In the genomic region with DNA sequence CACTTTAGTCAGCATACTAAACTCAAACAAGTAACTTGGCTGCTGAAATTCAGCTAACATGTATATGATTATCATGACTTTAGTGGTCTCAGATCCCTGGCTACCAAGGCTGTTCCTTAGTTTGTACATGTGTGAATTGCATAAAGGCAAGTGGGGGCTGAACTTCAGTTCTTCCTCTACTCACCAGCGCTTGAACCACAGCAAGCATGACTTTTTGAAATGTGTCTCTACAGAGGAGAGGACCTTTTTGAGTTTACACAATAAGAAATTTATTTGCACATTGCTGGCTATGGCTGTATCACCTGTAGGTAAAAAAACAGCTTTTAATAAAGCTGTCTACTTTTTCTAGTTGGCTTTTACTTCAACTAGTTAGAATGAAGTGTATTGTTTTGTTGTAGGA, we compare ENCODE assay signal across 18 cellular contexts.
"Had no signal": no experiment of that assay in that cellular context is flagged by ENCODE, and none has a peak within 500 bp of the region (broad histone marks: within the 10 kb centered on the region; RNA-seq: fewer than 3 reads in every experiment).

No MANE protein-coding gene starts in this region.

- H3K27ac Mint-ChIP-seq: nephron; stimulated activated naive B cell treated with anti-CD40 and anti-IgM and Interleukin-4, amounts not matched to agents 10 μg/mL and 1 μg/mL and 100 μg/mL, for 72 hours had no signal

- H3K9me3 Mint-ChIP-seq: nephron had no signal

- H3K27me3 ChIP-seq: cardiac muscle cell, esophagus muscularis mucosa, transverse colon, vagina had no signal

- ATAC-seq: stimulated activated naive B cell treated with anti-CD40 and anti-IgM and Interleukin-4, amounts not matched to agents 10 μg/mL and 1 μg/mL and 100 μg/mL, for 72 hours had no signal

- H3K4me3 Mint-ChIP-seq: nephron; stimulated activated naive B cell treated with anti-CD40 and anti-IgM and Interleukin-4, amounts not matched to agents 10 μg/mL and 1 μg/mL and 100 μg/mL, for 72 hours had no signal

- H3K9me3 ChIP-seq: esophagus muscularis mucosa, left ventricle myocardium inferior, transverse colon, vagina had no signal

- DNase-seq: activated CD4-positive, alpha-beta T cell treated with anti-CD3 and anti-CD28 coated beads, Interleukin-2, amount 50 U/mL, for 48 hours; activated naive CD4-positive, alpha-beta T cell treated with Interleukin-2 at 50 U/mL for 16 hours; hippocampal formation; kidney; left ventricle myocardium inferior; mesenchymal stem cell; nucleus accumbens; posterior cingulate gyrus; retina; stimulated activated CD4-positive, alpha-beta T cell treated with anti-CD3 and anti-CD28 coated beads, Interleukin-2, amount 100 ng/mL, for 48 hours; stimulated activated naive B cell treated with anti-CD40 and anti-IgM and Interleukin-4, amounts not matched to agents 10 μg/mL and 1 μg/mL and 100 μg/mL, for 72 hours; substantia nigra; transverse colon; WERI-Rb-1 had no signal

- H3K27me3 Mint-ChIP-seq: stimulated activated naive B cell treated with anti-CD40 and anti-IgM and Interleukin-4, amounts not matched to agents 10 μg/mL and 1 μg/mL and 100 μg/mL, for 72 hours had no signal

- H3K36me3 ChIP-seq: cardiac muscle cell, esophagus muscularis mucosa, left ventricle myocardium inferior, transverse colon, vagina, WERI-Rb-1 had no signal

- H3K27ac ChIP-seq: cardiac muscle cell, esophagus muscularis mucosa, left ventricle myocardium inferior, transverse colon, vagina, WERI-Rb-1 had no signal

- H3K4me3 ChIP-seq: cardiac muscle cell, esophagus muscularis mucosa, left ventricle myocardium inferior, transverse colon, vagina had no signal
